In genomic region chr20:53303361-53303760, GRCh38 we compare ENCODE assay signal across 35 cellular contexts.
"Had no signal": no experiment of that assay in that cellular context is flagged by ENCODE, and none has a peak within 500 bp of the region (broad histone marks: within the 10 kb centered on the region; RNA-seq: fewer than 3 reads in every experiment).

No MANE protein-coding gene starts in this region.

- H3K27ac ChIP-seq: brain microvascular endothelial cell, PC-9, RWPE1, VCaP had no signal

- ATAC-seq: activated T-cell treated with anti-CD3 and anti-CD28 coated beads, Interleukin-2, amount 50 U/mL, for 4 hours; Right ventricle myocardium inferior had no signal

- H3K9me3 ChIP-seq: MG63 had no signal

- H3K4me3 ChIP-seq: MG63, PC-9 had no signal

- H3K27me3 ChIP-seq: brain microvascular endothelial cell had no signal

- H2AFZ ChIP-seq: PC-9 had no signal

- FAIRE-seq: RCC 7860 had no signal

- DNase-seq: activated B cell treated with CpG ODN at 0.5 μM for 24 hours; activated CD4-positive, alpha-beta memory T cell treated with anti-CD3 and anti-CD28 coated beads for 36 hours; activated CD4-positive, alpha-beta T cell treated with anti-CD3 and anti-CD28 coated beads for 4 hours; activated CD4-positive, alpha-beta T cell treated with anti-CD3 and anti-CD28 coated beads, Interleukin-2, amount 50 U/mL, for 1 hour; activated CD4-positive, CD25-positive, alpha-beta regulatory T cell treated with anti-CD3 and anti-CD28 coated beads, Interleukin-2, amount 50 U/mL, for 72 hours; activated CD8-positive, alpha-beta memory T cell treated with anti-CD3 and anti-CD28 coated beads, Interleukin-2, amount 50 U/mL, for 4 hours; activated effector memory CD4-positive, alpha-beta T cell treated with Interleukin-2 at 50 U/mL for 16 hours; activated naive CD4-positive, alpha-beta T cell treated with anti-CD3 and anti-CD28 coated beads, Interleukin-2, amount 50 U/mL, for 16 hours; activated naive CD8-positive, alpha-beta T cell treated with anti-CD3 and anti-CD28 coated beads for 36 hours; activated T-cell treated with anti-CD3 and anti-CD28 coated beads for 4 hours; activated T-cell treated with anti-CD3 and anti-CD28 coated beads, Interleukin-2, amount 50 U/mL, for 4 hours; amniotic stem cell; aorta; brain microvascular endothelial cell; central memory CD4-positive, alpha-beta T cell; Kasumi-1; KG1; MG63; NCI-H1048; NCI-H1105 treated with DMSO at 0.1 percent for 48 hours; NCI-H1436; NCI-H1694; NCI-H1930; NCI-H2081 treated with DMSO at 0.1 percent for 48 hours; NCI-H226; NCI-H524 treated with DMSO at 0.1 percent for 48 hours; NCI-H748 treated with DMSO at 0.1 percent for 48 hours; NK-92 treated with Interleukin-12 subunit alpha and Interleukin-12 subunit beta, amount 100 ng/mL, for 24 hours; PC-9; SIG-M5; T1000 had no signal

- H3K36me3 ChIP-seq: brain microvascular endothelial cell, MG63 had no signal

- H3K4me2 ChIP-seq: PC-9 had no signal
